ENCODE assay signal across 7 cellular contexts in the genomic region with DNA sequence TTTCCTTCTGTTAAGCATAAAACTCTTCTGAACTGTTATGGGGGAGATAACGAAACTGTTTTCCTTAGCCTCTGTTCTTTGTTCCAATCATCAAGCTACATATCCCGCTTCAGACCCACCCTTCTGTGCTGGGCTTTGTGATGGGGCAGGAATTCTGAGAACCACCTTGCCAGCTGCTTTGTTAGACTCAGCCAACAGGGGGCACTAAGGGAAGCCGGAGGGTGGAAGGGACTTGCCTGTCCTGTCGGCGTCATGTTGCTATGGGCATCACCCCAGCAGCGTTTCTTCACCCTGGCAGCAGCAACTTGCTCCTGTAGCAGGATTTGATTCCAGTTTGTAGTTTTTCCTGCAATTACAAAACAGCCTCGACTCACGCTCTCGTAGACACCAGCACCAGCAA.
DNase-seq lines count a peak whose midpoint lies in the region; ATAC-seq, FAIRE-seq and TF ChIP-seq lines count a peak whose summit lies in the region.

No MANE protein-coding gene starts in this region.

- no peak overlapping the region for H3K4me3 ChIP-seq in GM12864 (ENCODE audit: low read depth, low read length)
- H3K4me3 ChIP-seq in MG63 = no peak overlapping the region
- H3K4me3 ChIP-seq in astrocyte (ENCODE audit: insufficient read depth, low read depth, low read length) = no peak overlapping the region

- H3K27me3 Mint-ChIP-seq in astrocyte (ENCODE audit: low read depth, unreplicated experiment) = no peaks in the 10 kb centered on the region

- no peaks in the 10 kb centered on the region for H3K4me1 ChIP-seq in astrocyte (ENCODE audit: insufficient read depth, low read length)

- no peak overlapping the region for H3K27ac Mint-ChIP-seq in astrocyte (ENCODE audit: unreplicated experiment)

- no peak for DNase-seq in GM12864 (ENCODE audit: low read depth)
- DNase-seq in MG63 = peak; percentile 36
- no peak for DNase-seq in astrocyte (ENCODE audit: low read depth)
- peak; percentile 49 for DNase-seq in medulla oblongata (ENCODE audit: extremely low spot score)
- DNase-seq in middle frontal gyrus (ENCODE audit: extremely low spot score, low spot score) = no peak

- H3K4me2 ChIP-seq in astrocyte (ENCODE audit: low read length) = peak overlapping the region; percentile 25

- H3K27ac ChIP-seq in astrocyte (ENCODE audit: low read depth, low read length) = no peak overlapping the region

- H3K9ac ChIP-seq in astrocyte (ENCODE audit: low read length) = no peak overlapping the region

- no peaks in the 10 kb centered on the region for H4K20me1 ChIP-seq in astrocyte (ENCODE audit: insufficient read depth, low read length)

- H2AFZ ChIP-seq in astrocyte (ENCODE audit: low read depth, low read length) = no peak overlapping the region

- no peaks in the 10 kb centered on the region for H3K4me1 Mint-ChIP-seq in astrocyte (ENCODE audit: low read depth, unreplicated experiment)

- no peak overlapping the region for H3K4me3 Mint-ChIP-seq in astrocyte (ENCODE audit: unreplicated experiment)

- FAIRE-seq in astrocyte (lab: Jason Lieb, UNC) = no peak

- peak; percentile 43 for TF ChIP-seq CTCF in GM12864 (IDR thresholded peaks at IDR 0.05; ENCODE audit: low read depth, low read length, missing control alignments)
- TF ChIP-seq CTCF in astrocyte (IDR thresholded peaks at IDR 0.05; ENCODE audit: insufficient read depth, low read depth, low read length) = no peak

- ATAC-seq in GM21526 (IDR thresholded peaks at IDR 0.05; ENCODE audit: low FRiP score, unreplicated experiment) = peak; percentile 75
- ATAC-seq in HG03565 (IDR thresholded peaks at IDR 0.05; ENCODE audit: unreplicated experiment) = no peak

- no peaks in the 10 kb centered on the region for H3K9me3 ChIP-seq in MG63
- H3K9me3 ChIP-seq in astrocyte (ENCODE audit: insufficient read depth, low read depth, low read length) = no peaks in the 10 kb centered on the region

- no peaks in the 10 kb centered on the region for H3K27me3 ChIP-seq in MG63
- H3K27me3 ChIP-seq in astrocyte (ENCODE audit: insufficient read depth, low read length) = no peaks in the 10 kb centered on the region

- no peaks in the 10 kb centered on the region for H3K79me2 ChIP-seq in astrocyte (ENCODE audit: insufficient read depth, low read length)

- no peaks in the 10 kb centered on the region for H3K36me3 Mint-ChIP-seq in astrocyte (ENCODE audit: low read depth, unreplicated experiment)

- H3K36me3 ChIP-seq in MG63 (no peaks in the 10 kb centered on the region), astrocyte (ENCODE audit: insufficient read depth, low read length) (no peaks in the 10 kb centered on the region)

- H3K9me3 Mint-ChIP-seq in astrocyte (ENCODE audit: unreplicated experiment) = no peaks in the 10 kb centered on the region

Comparison
In these comparisons a context has a peak if more than half of its experiments do, and no peak if none do; other contexts are left out.
1. DNase-seq: peak in MG63 (single experiment) and medulla oblongata (single experiment); none in GM12864 (single experiment), astrocyte (single experiment) and middle frontal gyrus (single experiment).